8 cellular contexts compared by ENCODE assay signal in genomic region chr17:75033346-75034235, GRCh38. TPM values are rescaled to one million over a fixed set of nuclear protein-coding genes. Genes with fewer than 3 reads are reported as not detected.
DNase-seq lines count a peak whose midpoint lies in the region; ATAC-seq and TF ChIP-seq lines count a peak whose summit lies in the region.

No MANE protein-coding gene starts in this region.

- peaks cover 14% of the 10 kb centered on the region for H3K27me3 Mint-ChIP-seq in HFFc6 (ENCODE audit: insufficient read depth)
- peaks cover 2% of the 10 kb centered on the region for H3K27me3 Mint-ChIP-seq in activated naive CD8-positive, alpha-beta T cell treated with anti-CD3 and anti-CD28 coated beads, Interleukin-2, amount 10 ng/mL, durations not matched to agents 7 days and 5 days

- peak overlapping the region; percentile 44 for H3K4me2 ChIP-seq in SU-DHL-6 (ENCODE audit: low read depth, low read length, poor library complexity, severe bottlenecking)

- no peak for TF ChIP-seq CTCF in HFFc6 (IDR thresholded peaks at IDR 0.05)
- TF ChIP-seq CTCF in SU-DHL-6 (IDR thresholded peaks at IDR 0.05; ENCODE audit: insufficient read depth, low read length, poor library complexity, severe bottlenecking): no peak
- TF ChIP-seq CTCF in omental fat pad (IDR thresholded peaks at IDR 0.05): no peak

- no peaks in the 10 kb centered on the region for H3K27me3 ChIP-seq in SU-DHL-6 (ENCODE audit: low read length)

- H3K9ac ChIP-seq in SU-DHL-6 (ENCODE audit: low read length): no peak overlapping the region

- peak; percentile 43 for DNase-seq in DMS79 treated with DMSO at 0.1 percent for 48 hours (lab: John Stamatoyannopoulos, UW)
- DNase-seq in HFFc6: peak; percentile 93
- peak; percentile 76 for DNase-seq in NCI-H1105 treated with DMSO at 0.1 percent for 48 hours (lab: John Stamatoyannopoulos, UW)
- DNase-seq in activated naive CD8-positive, alpha-beta T cell treated with anti-CD3 and anti-CD28 coated beads, Interleukin-2, amount 10 ng/mL, durations not matched to agents 7 days and 5 days: peak; percentile 87
- DNase-seq in head of caudate nucleus: peak; percentile 81 to 98 (median 94)
- peak; percentile 88 for DNase-seq in omental fat pad (ENCODE audit: low spot score)
- DNase-seq in superior temporal gyrus (ENCODE audit: extremely low spot score): peak; percentile 98

- H3K4me3 ChIP-seq in SU-DHL-6 (ENCODE audit: insufficient read depth, low read length, poor library complexity, severe bottlenecking): no peak overlapping the region

- no peaks in the 10 kb centered on the region for H4K20me1 ChIP-seq in SU-DHL-6 (ENCODE audit: low read depth, low read length)

- H3K4me3 Mint-ChIP-seq in HFFc6: peak overlapping the region; percentile 99
- peak overlapping the region; percentile 88 for H3K4me3 Mint-ChIP-seq in activated naive CD8-positive, alpha-beta T cell treated with anti-CD3 and anti-CD28 coated beads, Interleukin-2, amount 10 ng/mL, durations not matched to agents 7 days and 5 days

- no peak overlapping the region for H3K27ac ChIP-seq in SU-DHL-6 (ENCODE audit: low read depth, low read length)

- intact Hi-C loops in head of caudate nucleus (cut with DNase I): loop anchor here (5.0 kb wide), 1 partner anchor 71 kb away; no protein-coding TSS in a partner anchor

- peaks cover 11% of the 10 kb centered on the region; the same call in 1 of the 2 replicates for H3K9me3 Mint-ChIP-seq in HFFc6
- H3K9me3 Mint-ChIP-seq in activated naive CD8-positive, alpha-beta T cell treated with anti-CD3 and anti-CD28 coated beads, Interleukin-2, amount 10 ng/mL, durations not matched to agents 7 days and 5 days: peaks cover 4% of the 10 kb centered on the region

- POLR2A ChIA-PET in activated naive CD8-positive, alpha-beta T cell treated with anti-CD3 and anti-CD28 coated beads, Interleukin-2, amount 10 ng/mL, durations not matched to agents 7 days and 5 days (lab: Charles Lee): interaction anchor here (1.1 to 2.3 kb wide), 5 partner anchors 8 to 121 kb away, joined by 3 to 25 read pairs (median 7); partner anchors contain the start of genes ATP5PD, JPT1, KCTD2 and MRPL58

- H3K4me1 Mint-ChIP-seq in HFFc6 (ENCODE audit: low read depth): peaks cover 34% of the 10 kb centered on the region
- peaks cover 40% of the 10 kb centered on the region for H3K4me1 Mint-ChIP-seq in activated naive CD8-positive, alpha-beta T cell treated with anti-CD3 and anti-CD28 coated beads, Interleukin-2, amount 10 ng/mL, durations not matched to agents 7 days and 5 days

- H3K27ac Mint-ChIP-seq in HFFc6: peak overlapping the region; percentile 99
- H3K27ac Mint-ChIP-seq in activated naive CD8-positive, alpha-beta T cell treated with anti-CD3 and anti-CD28 coated beads, Interleukin-2, amount 10 ng/mL, durations not matched to agents 7 days and 5 days: peak overlapping the region; percentile 95

- ATAC-seq in activated naive CD8-positive, alpha-beta T cell treated with anti-CD3 and anti-CD28 coated beads, Interleukin-2, amount 10 ng/mL, durations not matched to agents 7 days and 5 days (ENCODE audit: low read depth): peak; percentile 20
- ATAC-seq in omental fat pad (ENCODE audit: low FRiP score): peak; percentile 63

- H3K9me2 ChIP-seq in SU-DHL-6 (replicated peaks; ENCODE audit: insufficient read depth, low read length): no peaks in the 10 kb centered on the region

- no peaks in the 10 kb centered on the region for H3K36me3 ChIP-seq in SU-DHL-6 (ENCODE audit: low read length)

- H3K9me3 ChIP-seq in SU-DHL-6 (ENCODE audit: insufficient read depth, low read length): no peaks in the 10 kb centered on the region

- H2AFZ ChIP-seq in SU-DHL-6 (ENCODE audit: low read depth, low read length, severe bottlenecking): no peak overlapping the region

- no peaks in the 10 kb centered on the region for H3K79me2 ChIP-seq in SU-DHL-6 (ENCODE audit: insufficient read depth, low read length)

- peaks cover 16% of the 10 kb centered on the region for H3K36me3 Mint-ChIP-seq in HFFc6 (ENCODE audit: low read depth)
- H3K36me3 Mint-ChIP-seq in activated naive CD8-positive, alpha-beta T cell treated with anti-CD3 and anti-CD28 coated beads, Interleukin-2, amount 10 ng/mL, durations not matched to agents 7 days and 5 days: peaks cover 2% of the 10 kb centered on the region

- H3F3A ChIP-seq in SU-DHL-6 (ENCODE audit: insufficient read depth): no peaks in the 10 kb centered on the region; the same call in 1 of the 2 replicates

RNA-seq across cellular contexts. Expression of gene ATP5PD, which starts 13.2 kb away (rescaled TPM):
- total RNA-seq in HFFc6 (2021; fragmentation: NEBNext Ultra II Directional; extraction: Animal tissue kit (Norgen Biotek cat#: 25700)): 100 to 1,000 TPM; 362 to 410 (median 386) TPM
- 100 to 1,000 TPM; 196 to 199 TPM for total RNA-seq in activated naive CD8-positive, alpha-beta T cell treated with anti-CD3 and anti-CD28 coated beads, Interleukin-2, amount 10 ng/mL, durations not matched to agents 7 days and 5 days
- 100 to 1,000 TPM; 159 to 394 (median 233) TPM for total RNA-seq in omental fat pad

RNA-seq across cellular contexts. Expression of gene KCTD2, which starts 13.4 kb away (rescaled TPM):
- 10 to 100 TPM; 20.3 to 24.0 (median 21.3) TPM for total RNA-seq in HFFc6 (2021; fragmentation: NEBNext Ultra II Directional; extraction: Animal tissue kit (Norgen Biotek cat#: 25700))
- 10 to 100 TPM; 20.4 to 22.4 TPM for total RNA-seq in activated naive CD8-positive, alpha-beta T cell treated with anti-CD3 and anti-CD28 coated beads, Interleukin-2, amount 10 ng/mL, durations not matched to agents 7 days and 5 days
- 10 to 100 TPM; 23.6 to 46.1 (median 34.6) TPM for total RNA-seq in omental fat pad

RNA-seq across cellular contexts. Expression of gene MRPL58, which starts 21.1 kb away (rescaled TPM):
- total RNA-seq in HFFc6 (2021; fragmentation: NEBNext Ultra II Directional; extraction: Animal tissue kit (Norgen Biotek cat#: 25700)): 10 to 100 TPM; 39.2 to 50.6 (median 47.8) TPM
- total RNA-seq in activated naive CD8-positive, alpha-beta T cell treated with anti-CD3 and anti-CD28 coated beads, Interleukin-2, amount 10 ng/mL, durations not matched to agents 7 days and 5 days: 10 to 100 TPM; 32.2 to 36.2 TPM
- total RNA-seq in omental fat pad: 10 to 100 TPM; 28.0 to 48.5 (median 42.6) TPM

RNA-seq across cellular contexts. Expression of gene CDR2L, which starts 46.2 kb away (rescaled TPM):
- 10 to 100 TPM; 27.5 to 35.8 (median 30.4) TPM for total RNA-seq in HFFc6 (2021; fragmentation: NEBNext Ultra II Directional; extraction: Animal tissue kit (Norgen Biotek cat#: 25700))
- total RNA-seq in activated naive CD8-positive, alpha-beta T cell treated with anti-CD3 and anti-CD28 coated beads, Interleukin-2, amount 10 ng/mL, durations not matched to agents 7 days and 5 days: under 1 TPM; 0.11 to 0.14 TPM
- 10 to 100 TPM in 2 of 4 donors, 1 to 10 TPM in 2; 8.5 to 23.2 (median 10.1) TPM for total RNA-seq in omental fat pad

RNA-seq across cellular contexts. Expression of gene SLC16A5, which starts 54.2 kb away (rescaled TPM):
- 10 to 100 TPM; 13.9 to 25.0 (median 21.1) TPM for total RNA-seq in HFFc6 (2021; fragmentation: NEBNext Ultra II Directional; extraction: Animal tissue kit (Norgen Biotek cat#: 25700))
- total RNA-seq in activated naive CD8-positive, alpha-beta T cell treated with anti-CD3 and anti-CD28 coated beads, Interleukin-2, amount 10 ng/mL, durations not matched to agents 7 days and 5 days: 10 to 100 TPM in 1 of 2 experiments, 1 to 10 TPM in 1; 9.1 to 11.0 TPM
- total RNA-seq in omental fat pad: 10 to 100 TPM; 12.0 to 22.7 (median 16.4) TPM

Comparison
In these comparisons a context has a peak if more than half of its experiments do, and no peak if none do; other contexts are left out.
1. DNase-seq: peak in every context shown above with its lines; median percentile 98 in superior temporal gyrus; 94 in head of caudate nucleus; 93 in HFFc6; 88 in omental fat pad; 87 in activated naive CD8-positive, alpha-beta T cell treated with anti-CD3 and anti-CD28 coated beads, Interleukin-2, amount 10 ng/mL, durations not matched to agents 7 days and 5 days; 76 in NCI-H1105 treated with DMSO at 0.1 percent for 48 hours; 43 in DMS79 treated with DMSO at 0.1 percent for 48 hours.